Comparison of ENCODE assay signal across 8 cellular contexts in genomic region chr1:50968021-50968883, GRCh38. TPM values are rescaled to one million over a fixed set of nuclear protein-coding genes. Genes with fewer than 3 reads are reported as not detected.
DNase-seq lines count a peak whose midpoint lies in the region; ATAC-seq and TF ChIP-seq lines count a peak whose summit lies in the region.

No MANE protein-coding gene starts in this region.

- TF ChIP-seq CTCF in fibroblast of pulmonary artery (IDR thresholded peaks at IDR 0.05; ENCODE audit: low read length, missing control alignments) (peak; percentile 24), nephron progenitor cell (IDR thresholded peaks at IDR 0.05) (peak; percentile 19)

- peak overlapping the region; percentile 97 for H3K4me3 ChIP-seq in fibroblast of pulmonary artery (replicated peaks; ENCODE audit: low read depth, low read length)

- H3K9me3 Mint-ChIP-seq in nephron progenitor cell, result peaks cover 3% of the 10 kb centered on the region
- no peaks in the 10 kb centered on the region for H3K9me3 Mint-ChIP-seq in stimulated activated naive CD8-positive, alpha-beta T cell treated with anti-CD3 and anti-CD28 coated beads, Interleukin-15, amount 100 ng/mL, for 72 hours

- ATAC-seq in GM21825 (IDR thresholded peaks at IDR 0.05; ENCODE audit: unreplicated experiment), result peak; percentile 53
- peak; percentile 86 for ATAC-seq in stimulated activated naive CD8-positive, alpha-beta T cell treated with anti-CD3 and anti-CD28 coated beads, Interleukin-15, amount 100 ng/mL, for 72 hours

- DNase-seq in DMS79 treated with DMSO at 0.1 percent for 48 hours (lab: John Stamatoyannopoulos, UW), result peak; percentile 92
- peak; percentile 90 to 91 for DNase-seq in Kasumi-1 (lab: John Stamatoyannopoulos, UW)
- peak; percentile 93 for DNase-seq in RPMI7951 (ENCODE audit: low read depth)
- peak; percentile 73 for DNase-seq in activated T-helper 9 cell treated with anti-CD3 and anti-CD28 coated beads, Interleukin-2, amount 50 U/mL, for 16 hours (ENCODE audit: low read depth)
- peak; percentile 91 for DNase-seq in fibroblast of pulmonary artery (ENCODE audit: low read depth)
- DNase-seq in nephron progenitor cell, result peak; percentile 85
- peak; percentile 82 for DNase-seq in stimulated activated naive CD8-positive, alpha-beta T cell treated with anti-CD3 and anti-CD28 coated beads, Interleukin-15, amount 100 ng/mL, for 72 hours

- H3K4me3 Mint-ChIP-seq in nephron progenitor cell, result peak overlapping the region; percentile 83
- peak overlapping the region; percentile 96 to 97 for H3K4me3 Mint-ChIP-seq in stimulated activated naive CD8-positive, alpha-beta T cell treated with anti-CD3 and anti-CD28 coated beads, Interleukin-15, amount 100 ng/mL, for 72 hours

- H3K27me3 Mint-ChIP-seq in nephron progenitor cell (ENCODE audit: low read depth, poor library complexity), result peaks cover 89% of the 10 kb centered on the region
- peaks cover 1% of the 10 kb centered on the region for H3K27me3 Mint-ChIP-seq in stimulated activated naive CD8-positive, alpha-beta T cell treated with anti-CD3 and anti-CD28 coated beads, Interleukin-15, amount 100 ng/mL, for 72 hours

- H3K4me1 Mint-ChIP-seq in nephron progenitor cell, result peaks cover 13% of the 10 kb centered on the region
- peaks cover 23% of the 10 kb centered on the region for H3K4me1 Mint-ChIP-seq in stimulated activated naive CD8-positive, alpha-beta T cell treated with anti-CD3 and anti-CD28 coated beads, Interleukin-15, amount 100 ng/mL, for 72 hours

- no peak overlapping the region for H3K27ac Mint-ChIP-seq in nephron progenitor cell
- H3K27ac Mint-ChIP-seq in stimulated activated naive CD8-positive, alpha-beta T cell treated with anti-CD3 and anti-CD28 coated beads, Interleukin-15, amount 100 ng/mL, for 72 hours, result peak overlapping the region; percentile 96 to 98

- H3K36me3 Mint-ChIP-seq in nephron progenitor cell (ENCODE audit: low read depth), result no peaks in the 10 kb centered on the region

RNA-seq across cellular contexts. Expression of gene CDKN2C, which starts 1.8 kb away (rescaled TPM):
- total RNA-seq in RPMI7951 (2014; rRNA removed; shearing (Covaris generic)), result 108 and 133 TPM in 2 replicates

RNA-seq across cellular contexts. Expression of gene FAF1, which starts 8.2 kb away (rescaled TPM):
- 88.3 and 102 TPM in 2 replicates for total RNA-seq in RPMI7951 (2014; rRNA removed; shearing (Covaris generic))

Comparison
In these comparisons a context has a peak if more than half of its experiments do, and no peak if none do; other contexts are left out.
1. Peak in every context shown above with its lines: DNase-seq, ATAC-seq and H3K4me3 ChIP-seq.